Comparison of ENCODE assay signal across 8 cellular contexts in genomic region chr9:74498616-74499095, GRCh38. TPM values are rescaled to one million over a fixed set of nuclear protein-coding genes. Genes with fewer than 3 reads are reported as not detected.
A peak's percentile ranks its signal among the peaks of the same experiment; 100 is the strongest.
DNase-seq lines count a peak whose midpoint lies in the region; ATAC-seq and TF ChIP-seq lines count a peak whose summit lies in the region.

No MANE protein-coding gene starts in this region.

- H3K4me1 ChIP-seq in lower lobe of right lung = peaks cover 34% of the 10 kb centered on the region
- peaks cover 14 to 19% of the 10 kb centered on the region in 2 donors for H3K4me1 ChIP-seq in thyroid gland

- peaks cover 25% of the 10 kb centered on the region for H3K4me1 Mint-ChIP-seq in activated CD4-positive, alpha-beta T cell treated with anti-CD3 and anti-CD28 coated beads, Interleukin-2, amount 10 ng/mL, durations not matched to agents 7 days and 5 days

- DNase-seq in activated CD4-positive, alpha-beta T cell treated with anti-CD3 and anti-CD28 coated beads, Interleukin-2, amount 10 ng/mL, durations not matched to agents 7 days and 5 days = no peak
- DNase-seq in activated CD4-positive, alpha-beta T cell treated with anti-CD3 and anti-CD28 coated beads, Interleukin-2, amount 50 U/mL, for 48 hours = no peak
- DNase-seq in brain microvascular endothelial cell (no peak), lower lobe of right lung (no peak), thyroid gland (no peak), NCI-H146 (lab: John Stamatoyannopoulos, UW) (no peak)

- ATAC-seq in lower lobe of right lung (peak in 1 of 2 donors; percentile 9), esophagus mucosa (no peak), GM21423 (IDR thresholded peaks at IDR 0.05; ENCODE audit: unreplicated experiment) (no peak)

- H3K27me3 ChIP-seq in brain microvascular endothelial cell (replicated peaks) (peaks cover 45% of the 10 kb centered on the region), lower lobe of right lung (ENCODE audit: low read depth) (peaks cover 55% of the 10 kb centered on the region), thyroid gland (no peaks in the 10 kb centered on the region)

- POLR2A ChIA-PET in activated CD4-positive, alpha-beta T cell treated with anti-CD3 and anti-CD28 coated beads, Interleukin-2, amount 10 ng/mL, durations not matched to agents 7 days and 5 days (lab: Charles Lee) = no interaction called here

- H3K27ac ChIP-seq in brain microvascular endothelial cell (no peak overlapping the region), lower lobe of right lung (no peak overlapping the region), thyroid gland (no peak overlapping the region)

- intact Hi-C loops in lower lobe of right lung (cut with DNase I) = no loop called here
- intact Hi-C loops in thyroid gland (cut with DNase I) = no loop called here

- H3K36me3 Mint-ChIP-seq in activated CD4-positive, alpha-beta T cell treated with anti-CD3 and anti-CD28 coated beads, Interleukin-2, amount 10 ng/mL, durations not matched to agents 7 days and 5 days (ENCODE audit: low read depth) = no peaks in the 10 kb centered on the region

- in situ Hi-C loops in brain microvascular endothelial cell (cut with HindIII; ENCODE audit: low pct_ligation_motif_present, low sequenced_read_pairs) = no loop called here

- no peak for TF ChIP-seq POLR2A in thyroid gland (IDR thresholded peaks at IDR 0.05)

- H3K9me3 ChIP-seq in lower lobe of right lung (no peaks in the 10 kb centered on the region), thyroid gland (no peaks in the 10 kb centered on the region)

- peaks cover 66% of the 10 kb centered on the region for H3K27me3 Mint-ChIP-seq in activated CD4-positive, alpha-beta T cell treated with anti-CD3 and anti-CD28 coated beads, Interleukin-2, amount 10 ng/mL, durations not matched to agents 7 days and 5 days

- no peak overlapping the region for H3K27ac Mint-ChIP-seq in activated CD4-positive, alpha-beta T cell treated with anti-CD3 and anti-CD28 coated beads, Interleukin-2, amount 10 ng/mL, durations not matched to agents 7 days and 5 days

- H3K9me3 Mint-ChIP-seq in activated CD4-positive, alpha-beta T cell treated with anti-CD3 and anti-CD28 coated beads, Interleukin-2, amount 10 ng/mL, durations not matched to agents 7 days and 5 days = no peaks in the 10 kb centered on the region

- 1 to 2% methylated on average over 15 to 29 of the region's 34 CpGs for WGBS in thyroid gland, 2 donors

- peak overlapping the region; percentile 51 for H3K4me3 Mint-ChIP-seq in activated CD4-positive, alpha-beta T cell treated with anti-CD3 and anti-CD28 coated beads, Interleukin-2, amount 10 ng/mL, durations not matched to agents 7 days and 5 days

- H3K36me3 ChIP-seq in brain microvascular endothelial cell (replicated peaks) (no peaks in the 10 kb centered on the region), lower lobe of right lung (no peaks in the 10 kb centered on the region), thyroid gland (no peaks in the 10 kb centered on the region)

- H3K4me3 ChIP-seq in brain microvascular endothelial cell (ENCODE audit: low read depth, low read length) (peak overlapping the region; percentile 66), lower lobe of right lung (peak overlapping the region; percentile 64), thyroid gland (replicated peaks in 1 of 3) (peak overlapping the region; percentile 43 to 84 (median 53))

- TF ChIP-seq CTCF in brain microvascular endothelial cell (IDR thresholded peaks at IDR 0.05; ENCODE audit: low read depth, low read length, missing control alignments) = no peak
- TF ChIP-seq CTCF in lower lobe of right lung (IDR thresholded peaks at IDR 0.05) = no peak
- TF ChIP-seq CTCF in thyroid gland (IDR thresholded peaks at IDR 0.05) = no peak

- CTCF ChIA-PET in activated CD4-positive, alpha-beta T cell treated with anti-CD3 and anti-CD28 coated beads, Interleukin-2, amount 10 ng/mL, durations not matched to agents 7 days and 5 days (lab: Charles Lee) = no interaction called here

RNA-seq across cellular contexts. Expression of gene RORB, which starts 1.5 kb away (rescaled TPM):
- total RNA-seq in activated CD4-positive, alpha-beta T cell treated with anti-CD3 and anti-CD28 coated beads, Interleukin-2, amount 10 ng/mL, durations not matched to agents 7 days and 5 days = not detected
- total RNA-seq in lower lobe of right lung (3.4 TPM), thyroid gland (1 to 10 TPM in 3 of 4 donors, under 1 TPM in 1; 0.27 to 1.8 (median 1.3) TPM), esophagus mucosa (0.08 TPM)
